In genomic region chr10:100192350-100192749, GRCh38 we compare ENCODE assay signal across 27 cellular contexts. TPM values are rescaled to one million over a fixed set of nuclear protein-coding genes. Genes with fewer than 3 reads are reported as not detected.
A peak's percentile ranks its signal among the peaks of the same experiment; 100 is the strongest.
DNase-seq lines count a peak whose midpoint lies in the region; ATAC-seq, FAIRE-seq and TF ChIP-seq lines count a peak whose summit lies in the region.
"Had no signal": no experiment of that assay in that cellular context is flagged by ENCODE, and none has a peak within 500 bp of the region (broad histone marks: within the 10 kb centered on the region; RNA-seq: fewer than 3 reads in every experiment).

No MANE protein-coding gene starts in this region.

- peak overlapping the region; percentile 36 to 67 (median 60) for H3K27ac ChIP-seq in gastrocnemius medialis
- H3K27ac ChIP-seq: sigmoid colon, thoracic aorta had no signal

- DNase-seq in GM12891 (ENCODE audit: insufficient read length, low spot score) (no peak), NOMO-1 (lab: John Stamatoyannopoulos, UW; ENCODE audit: unreplicated experiment in 2 of 2) (peak; percentile 70 to 89), gastrocnemius medialis (peak in 1 of 2 donors; percentile 19), T-helper 17 cell (no peak), H7 (no peak)
- no peak for DNase-seq in stimulated activated CD4-positive, alpha-beta T cell treated with anti-CD3 and anti-CD28 coated beads, Interleukin-4, amount 100 ng/mL, for 1 hour
- DNase-seq: activated B cell treated with CpG ODN at 0.5 μM for 24 hours; activated CD4-positive, alpha-beta memory T cell treated with anti-CD3 and anti-CD28 coated beads, Interleukin-2, amount 10 ng/mL, durations not matched to agents 7 days and 5 days; activated naive CD4-positive, alpha-beta T cell; aorta; CD8-positive, alpha-beta T cell; central memory CD4-positive, alpha-beta T cell; DMS79 treated with DMSO at 0.1 percent for 48 hours; mesendoderm; naive thymus-derived CD8-positive, alpha-beta T cell; NCI-H1417 treated with DMSO at 0.1 percent for 48 hours; NCI-H526; PC-3; sigmoid colon had no signal

- H3K36me3 Mint-ChIP-seq in dendritic cell treated with granulocyte-macrophage colony-stimulating factor and Interleukin-4, amounts not matched to agents 40 ng/mL and 50 ng/mL, for 4 days (ENCODE audit: low read depth), result peaks cover 71% of the 10 kb centered on the region
- H3K36me3 Mint-ChIP-seq in T-helper 17 cell (ENCODE audit: low read depth), result peaks cover 8% of the 10 kb centered on the region

- peaks cover 19% of the 10 kb centered on the region for H3K4me1 Mint-ChIP-seq in dendritic cell treated with granulocyte-macrophage colony-stimulating factor and Interleukin-4, amounts not matched to agents 40 ng/mL and 50 ng/mL, for 4 days (ENCODE audit: low read depth)
- H3K4me1 Mint-ChIP-seq in T-helper 17 cell, result peaks cover 19% of the 10 kb centered on the region

- no peak overlapping the region for H3K4me3 Mint-ChIP-seq in dendritic cell treated with granulocyte-macrophage colony-stimulating factor and Interleukin-4, amounts not matched to agents 40 ng/mL and 50 ng/mL, for 4 days
- H3K4me3 Mint-ChIP-seq in T-helper 17 cell, result no peak overlapping the region
- H3K4me3 Mint-ChIP-seq: activated B cell treated with CpG ODN at 0.5 μM for 24 hours; activated CD4-positive, alpha-beta memory T cell treated with anti-CD3 and anti-CD28 coated beads, Interleukin-2, amount 10 ng/mL, durations not matched to agents 7 days and 5 days; CD8-positive, alpha-beta T cell; naive thymus-derived CD8-positive, alpha-beta T cell; stimulated activated effector memory CD8-positive, alpha-beta T cell treated with anti-CD3 and anti-CD28 coated beads, Interleukin-12 subunit alpha, Interleukin-12 subunit beta, amount 100 ng/mL, for 72 hours; T-helper 2 cell treated with Interferon-gamma antibody and Interleukin-4, amounts not matched to agents 5 μg/mL and 100 μg/mL, for 36 hours had no signal

- H3K27me3 Mint-ChIP-seq in dendritic cell treated with granulocyte-macrophage colony-stimulating factor and Interleukin-4, amounts not matched to agents 40 ng/mL and 50 ng/mL, for 4 days, result no peaks in the 10 kb centered on the region
- H3K27me3 Mint-ChIP-seq in T-helper 17 cell, result no peaks in the 10 kb centered on the region
- H3K27me3 Mint-ChIP-seq: activated B cell treated with CpG ODN at 0.5 μM for 24 hours; activated CD4-positive, alpha-beta memory T cell treated with anti-CD3 and anti-CD28 coated beads, Interleukin-2, amount 10 ng/mL, durations not matched to agents 7 days and 5 days; naive thymus-derived CD8-positive, alpha-beta T cell had no signal

- no peak overlapping the region for H3K4me3 ChIP-seq in gastrocnemius medialis
- no peak overlapping the region for H3K4me3 ChIP-seq in H7 (ENCODE audit: insufficient read depth, low read depth, low read length)
- H3K4me3 ChIP-seq: sigmoid colon, thoracic aorta had no signal

- intact Hi-C loops in dendritic cell treated with granulocyte-macrophage colony-stimulating factor and Interleukin-4, amounts not matched to agents 40 ng/mL and 50 ng/mL, for 4 days (cut with micrococcal nuclease), result no loop called here
- intact Hi-C loops in gastrocnemius medialis (cut with DNase I; ENCODE audit: low total_unique reads), result no loop called here

- no peak for TF ChIP-seq CTCF in gastrocnemius medialis (IDR thresholded peaks at IDR 0.05 in 4 of 5, conservative IDR thresholded peaks at IDR 0.05 in 1 of 5)

- peaks cover 10 to 12% of the 10 kb centered on the region in 2 donors for H3K4me1 ChIP-seq in gastrocnemius medialis

- no peaks in the 10 kb centered on the region for H3K9me3 ChIP-seq in gastrocnemius medialis
- H3K9me3 ChIP-seq in T-helper 17 cell (ENCODE audit: control insufficient read depth, low read length, poor library complexity, severe bottlenecking), result no peaks in the 10 kb centered on the region
- H3K9me3 ChIP-seq: sigmoid colon, thoracic aorta had no signal

- TF ChIP-seq POLR2A in GM12891 (IDR thresholded peaks at IDR 0.05; ENCODE audit: low read depth, low read length), result no peak
- TF ChIP-seq POLR2A in gastrocnemius medialis (IDR thresholded peaks at IDR 0.05), result no peak

- ATAC-seq in gastrocnemius medialis, result peak; percentile 66 to 76
- no peak for ATAC-seq in HG03439 (IDR thresholded peaks at IDR 0.05; ENCODE audit: unreplicated experiment)
- no peak for ATAC-seq in T-helper 17 cell
- ATAC-seq: CD8-positive, alpha-beta T cell; naive thymus-derived CD8-positive, alpha-beta T cell; PC-3; stimulated activated effector memory CD8-positive, alpha-beta T cell treated with anti-CD3 and anti-CD28 coated beads, Interleukin-12 subunit alpha, Interleukin-12 subunit beta, amount 100 ng/mL, for 72 hours had no signal

- no peak for FAIRE-seq in GM12891 (lab: Jason Lieb, UNC)
- FAIRE-seq: H54, HTR-8/SVneo, keratinocyte had no signal

- no peaks in the 10 kb centered on the region for H3K9me3 Mint-ChIP-seq in dendritic cell treated with granulocyte-macrophage colony-stimulating factor and Interleukin-4, amounts not matched to agents 40 ng/mL and 50 ng/mL, for 4 days
- H3K9me3 Mint-ChIP-seq: activated B cell treated with CpG ODN at 0.5 μM for 24 hours; activated CD4-positive, alpha-beta memory T cell treated with anti-CD3 and anti-CD28 coated beads, Interleukin-2, amount 10 ng/mL, durations not matched to agents 7 days and 5 days; CD8-positive, alpha-beta T cell; naive thymus-derived CD8-positive, alpha-beta T cell; stimulated activated effector memory CD8-positive, alpha-beta T cell treated with anti-CD3 and anti-CD28 coated beads, Interleukin-12 subunit alpha, Interleukin-12 subunit beta, amount 100 ng/mL, for 72 hours; T-helper 2 cell treated with Interferon-gamma antibody and Interleukin-4, amounts not matched to agents 5 μg/mL and 100 μg/mL, for 36 hours had no signal

- peaks cover under 1 to 60% of the 10 kb centered on the region in 2 donors for H3K36me3 ChIP-seq in gastrocnemius medialis
- peaks cover 5% of the 10 kb centered on the region for H3K36me3 ChIP-seq in H7 (replicated peaks; ENCODE audit: control insufficient read depth, insufficient read depth, low read length)

- H3K27me3 ChIP-seq in gastrocnemius medialis (no peaks in the 10 kb centered on the region), H7 (ENCODE audit: control insufficient read depth, insufficient read depth, low read length) (no peaks in the 10 kb centered on the region)
- H3K27me3 ChIP-seq: sigmoid colon had no signal

- in situ Hi-C loops in gastrocnemius medialis (cut with MboI; ENCODE audit: low sequenced_read_pairs in 4 of 4), result no loop called here

- H3K27ac Mint-ChIP-seq in dendritic cell treated with granulocyte-macrophage colony-stimulating factor and Interleukin-4, amounts not matched to agents 40 ng/mL and 50 ng/mL, for 4 days, result peak overlapping the region; percentile 44
- no peak overlapping the region for H3K27ac Mint-ChIP-seq in T-helper 17 cell
- H3K27ac Mint-ChIP-seq: activated B cell treated with CpG ODN at 0.5 μM for 24 hours; activated CD4-positive, alpha-beta memory T cell treated with anti-CD3 and anti-CD28 coated beads, Interleukin-2, amount 10 ng/mL, durations not matched to agents 7 days and 5 days; T-helper 2 cell treated with Interferon-gamma antibody and Interleukin-4, amounts not matched to agents 5 μg/mL and 100 μg/mL, for 36 hours had no signal

TF ChIP-seq in GM12891, 5 proteins besides CTCF, POLR2A, EP300 and RAD21:
- no peak for TF ChIP-seq POU2F2 (IDR thresholded peaks at IDR 0.05; ENCODE audit: low read depth, low read length)
- TF ChIP-seq SPI1 (IDR thresholded peaks at IDR 0.05; ENCODE audit: low read depth, low read length), result peak; percentile 45; the same call in 1 of the 2 replicates
- no peak for TF ChIP-seq TAF1 (IDR thresholded peaks at IDR 0.05; ENCODE audit: low read depth, low read length)
- no peak for TF ChIP-seq POLR2AphosphoS5 (IDR thresholded peaks at IDR 0.05; ENCODE audit: low read depth, low read length)
- no peak for TF ChIP-seq PAX5 (IDR thresholded peaks at IDR 0.05; ENCODE audit: insufficient read depth, low read length, severe bottlenecking)
TF ChIP-seq in GM12891: peak in this region for 1.

RNA-seq across cellular contexts. Expression of gene ERLIN1, which starts 6.5 kb away (rescaled TPM):
- polyA plus RNA-seq in GM12891 (2012; ENCODE audit: low read depth, missing spikeins), result 7.9 TPM
- total RNA-seq in gastrocnemius medialis, result 1 to 10 TPM; 5.3 to 8.5 (median 7.3) TPM
- 1 to 10 TPM; 3.7 to 5.7 TPM for total RNA-seq in T-helper 17 cell
- total RNA-seq in H7 (2014; rRNA removed; shearing (Covaris generic)), result 21.9 and 35.8 TPM in 2 replicates

RNA-seq across cellular contexts. Expression of gene CHUK, which starts 37.0 kb away (rescaled TPM):
- polyA plus RNA-seq in GM12891 (2012; ENCODE audit: low read depth, missing spikeins), result 8.6 TPM
- total RNA-seq in gastrocnemius medialis (10 to 100 TPM; 19.4 to 31.4 (median 23.5) TPM), T-helper 17 cell (10 to 100 TPM; 17.8 to 21.1 TPM)
- 11.8 and 14.8 TPM in 2 replicates for total RNA-seq in H7 (2014; rRNA removed; shearing (Covaris generic))

Comparison
In these comparisons a context has a peak if more than half of its experiments do, and no peak if none do; other contexts are left out.
1. DNase-seq: peak in NOMO-1 (2 of 2); none in GM12891 (single experiment), stimulated activated CD4-positive, alpha-beta T cell treated with anti-CD3 and anti-CD28 coated beads, Interleukin-4, amount 100 ng/mL, for 1 hour (single experiment), T-helper 17 cell (0 of 3) and H7 (single experiment).
2. ATAC-seq: peak in gastrocnemius medialis (2 of 2); none in HG03439 (single experiment) and T-helper 17 cell (single experiment).